Comparison of ENCODE assay signal across 7 cellular contexts in genomic region chr9:81688262-81689092, GRCh38. TPM values are rescaled to one million over a fixed set of nuclear protein-coding genes. Genes with fewer than 3 reads are reported as not detected.
DNase-seq lines count a peak whose midpoint lies in the region; ATAC-seq lines count a peak whose summit lies in the region.
"Not testable (repeated sequence)": the region's sequence is repeated elsewhere in the genome, so short reads cannot be mapped to it uniquely, and the experiment has no call there.

No MANE protein-coding gene starts in this region.

- ATAC-seq in GM18520 (IDR thresholded peaks at IDR 0.05; ENCODE audit: unreplicated experiment) = peak; percentile 6
- peak; percentile 15 for ATAC-seq in HG03045 (IDR thresholded peaks at IDR 0.05; ENCODE audit: unreplicated experiment)
- peak; percentile 33 to 35 for ATAC-seq in activated T-cell treated with anti-CD3 and anti-CD28 coated beads, Interleukin-2, amount 50 U/mL, for 4 hours

- H3K4me3 ChIP-seq in endocrine pancreas (ENCODE audit: control insufficient read depth, insufficient read depth, low read length) = not testable (repeated sequence)
- H3K4me3 ChIP-seq in rectal smooth muscle tissue (ENCODE audit: low read length) = peak overlapping the region; percentile 90

- H3K27me3 ChIP-seq in endocrine pancreas (ENCODE audit: control insufficient read depth, insufficient read depth, low read length); layer of hippocampus (ENCODE audit: control insufficient read depth, insufficient read depth, low read length); rectal smooth muscle tissue (ENCODE audit: control insufficient read depth, insufficient read depth, low read length): not testable (repeated sequence)

- H3K4me1 Mint-ChIP-seq in activated T-cell treated with anti-CD3 and anti-CD28 coated beads, Interleukin-2, amount 50 U/mL, for 4 hours (ENCODE audit: low read depth) = peaks cover 12% of the 10 kb centered on the region

- peak overlapping the region; percentile 81 for H3K4me3 Mint-ChIP-seq in activated T-cell treated with anti-CD3 and anti-CD28 coated beads, Interleukin-2, amount 50 U/mL, for 4 hours

- H3K9me3 Mint-ChIP-seq in activated T-cell treated with anti-CD3 and anti-CD28 coated beads, Interleukin-2, amount 50 U/mL, for 4 hours = not testable (repeated sequence)

- H3K27ac ChIP-seq in layer of hippocampus (ENCODE audit: low read depth, low read length) (peak overlapping the region; percentile 68), rectal smooth muscle tissue (ENCODE audit: low read depth, low read length) (peak overlapping the region; percentile 92)

- H3K9ac ChIP-seq in endocrine pancreas (ENCODE audit: control insufficient read depth, insufficient read depth, low read length) = peak overlapping the region; percentile 30
- H3K9ac ChIP-seq in rectal smooth muscle tissue (ENCODE audit: low read length) = peak overlapping the region; percentile 22

- not testable (repeated sequence) for H3K36me3 Mint-ChIP-seq in activated T-cell treated with anti-CD3 and anti-CD28 coated beads, Interleukin-2, amount 50 U/mL, for 4 hours (ENCODE audit: insufficient read depth)

- not testable (repeated sequence) for H3K36me3 ChIP-seq in endocrine pancreas (ENCODE audit: control insufficient read depth, insufficient read depth, low read length); rectal smooth muscle tissue (ENCODE audit: control insufficient read depth, insufficient read depth, low read length)

- DNase-seq in NCI-H226 = peak; percentile 26
- DNase-seq in activated T-cell treated with anti-CD3 and anti-CD28 coated beads, Interleukin-2, amount 50 U/mL, for 4 hours = peak; percentile 8

- peaks cover 11% of the 10 kb centered on the region for H3K27me3 Mint-ChIP-seq in activated T-cell treated with anti-CD3 and anti-CD28 coated beads, Interleukin-2, amount 50 U/mL, for 4 hours (ENCODE audit: low read depth)

- H3K4me1 ChIP-seq in endocrine pancreas (ENCODE audit: control insufficient read depth, insufficient read depth, low read length) = peaks cover 21% of the 10 kb centered on the region
- H3K4me1 ChIP-seq in rectal smooth muscle tissue (ENCODE audit: control insufficient read depth, insufficient read depth, low read length) = peaks cover 18% of the 10 kb centered on the region

- H3K9me3 ChIP-seq in endocrine pancreas (ENCODE audit: control insufficient read depth, low read length) = not testable (repeated sequence)

RNA-seq across cellular contexts. Expression of gene TLE1, which starts 0.9 kb away (rescaled TPM):
- total RNA-seq in activated T-cell treated with anti-CD3 and anti-CD28 coated beads, Interleukin-2, amount 50 U/mL, for 4 hours = under 1 TPM; 0.35 to 0.55 (median 0.49) TPM
